In genomic region chr2:20097889-20098714, GRCh38 we compare ENCODE assay signal across 8 cellular contexts. TPM values are rescaled to one million over a fixed set of nuclear protein-coding genes. Genes with fewer than 3 reads are reported as not detected.
A peak's percentile ranks its signal among the peaks of the same experiment; 100 is the strongest.
DNase-seq lines count a peak whose midpoint lies in the region; ATAC-seq, FAIRE-seq and TF ChIP-seq lines count a peak whose summit lies in the region.

No MANE protein-coding gene starts in this region.

- peaks cover 19% of the 10 kb centered on the region for H3K9me3 ChIP-seq in HepG2 (ENCODE audit: low read length)

- FAIRE-seq in HepG2 (lab: Jason Lieb, UNC), result peak; percentile 91

- peak overlapping the region; percentile 60 for H3K4me2 ChIP-seq in HepG2 (ENCODE audit: low read depth, low read length)

- H3K27ac Mint-ChIP-seq in chondrocyte (ENCODE audit: unreplicated experiment), result no peak overlapping the region

- in situ Hi-C loops in HepG2 (cut with HindIII; ENCODE audit: extremely low pct_ligation_motif_present, low pct_unique_long_range_greater_than_20kb), result no loop called here

- intact Hi-C loops in HepG2 (cut with micrococcal nuclease; ENCODE audit: unreplicated experiment), result loop anchor here (1.0 kb wide), 2 partner anchors 83 to 142 kb away; no protein-coding TSS in a partner anchor

- TF ChIP-seq EP300 in HepG2 (IDR thresholded peaks at IDR 0.05; ENCODE audit: low read depth in 2 of 2, low read length in 2 of 2), result no peak
- TF ChIP-seq EP300 in HepG2 (CRISPR knock-in tag; IDR thresholded peaks at IDR 0.05; ENCODE audit: borderline replicate concordance), result no peak

- H3K4me3 Mint-ChIP-seq in chondrocyte (ENCODE audit: unreplicated experiment), result peak overlapping the region; percentile 10

- no peaks in the 10 kb centered on the region for H3K36me3 ChIP-seq in BJ (ENCODE audit: control insufficient read depth, insufficient read depth, low read length)
- no peaks in the 10 kb centered on the region for H3K36me3 ChIP-seq in HepG2 (replicated peaks in 1 of 2; ENCODE audit: control insufficient read depth in 1 of 2, insufficient read depth in 2 of 2, low read length in 2 of 2)

- no peak overlapping the region for H3K9ac ChIP-seq in HepG2 (ENCODE audit: insufficient read depth, low read depth, low read length)

- H3K79me2 ChIP-seq in HepG2 (ENCODE audit: insufficient read depth, low read length), result no peaks in the 10 kb centered on the region

- no TSS peak for BruUV-seq in HepG2 (replicated peaks; lab: Mats Ljungman, UMichigan)

- peaks cover 58% of the 10 kb centered on the region for H3K4me1 ChIP-seq in HepG2 (ENCODE audit: insufficient read depth, low read length)

- H3K4me3 ChIP-seq in BJ (ENCODE audit: low read depth, low read length) (no peak overlapping the region), HepG2 (replicated peaks in 1 of 3; ENCODE audit: insufficient read depth in 1 of 3, low read depth in 2 of 3, low read length in 3 of 3) (peak overlapping the region in 1 of 3 experiments; percentile 38; a peak in 2 of 6 replicates)

- H3K27ac ChIP-seq in HepG2 (ENCODE audit: extremely low read length, insufficient read depth, low read length), result no peak overlapping the region

- peaks cover 34% of the 10 kb centered on the region for H3K4me1 Mint-ChIP-seq in chondrocyte (ENCODE audit: low read depth)

- POLR2A ChIA-PET in BJ (lab: Charles Lee) (no interaction called here), HepG2 (lab: Yijun Ruan, JAX) (no interaction called here)

- peak; percentile 98 for TF ChIP-seq RAD21 in HepG2 (CRISPR knock-in tag; IDR thresholded peaks at IDR 0.05)

- no peaks in the 10 kb centered on the region for H4K20me1 ChIP-seq in HepG2 (ENCODE audit: insufficient read depth, low read length)

- ATAC-seq in GM19324 (IDR thresholded peaks at IDR 0.05; ENCODE audit: low FRiP score, unreplicated experiment), result peak; percentile 70
- ATAC-seq in HG03432 (IDR thresholded peaks at IDR 0.05; ENCODE audit: unreplicated experiment), result peak; percentile 97
- ATAC-seq in HepG2, result peak; percentile 63

- TF ChIP-seq CTCF in BJ (IDR thresholded peaks at IDR 0.05; ENCODE audit: insufficient read depth, low read depth, low read length) (peak; percentile 93), chondrocyte (IDR thresholded peaks at IDR 0.05) (peak; percentile 94), HepG2 (CRISPR knock-in tag; IDR thresholded peaks at IDR 0.05) (peak; percentile 98)

- DNase-seq in BJ (ENCODE audit: low read depth) (no peak), NCI-H510A (lab: John Stamatoyannopoulos, UW) (peak; percentile 75), chondrocyte (ENCODE audit: low spot score) (no peak), HepG2 (ENCODE audit: low spot score) (peak; percentile 82)
- DNase-seq in activated CD4-positive, alpha-beta T cell treated with anti-CD3 and anti-CD28 coated beads for 24 hours (ENCODE audit: low read depth in 2 of 2), result peak; percentile 56 to 65
- DNase-seq in stimulated activated CD4-positive, alpha-beta T cell treated with anti-CD3 and anti-CD28 coated beads, Interleukin-4, amount 100 ng/mL, for 48 hours (ENCODE audit: low read depth in 2 of 2), result peak; percentile 68 to 71

- CTCF ChIA-PET in BJ (lab: Yijun Ruan, JAX), result interaction anchor here (0.9 to 2.5 kb wide), 9 partner anchors 21 to 193 kb away, joined by 3 to 10 read pairs (median 6); no protein-coding TSS in a partner anchor
- CTCF ChIA-PET in HepG2 (lab: Yijun Ruan, JAX; ENCODE audit: low intra/inter-chr PET ratio, low total read pairs), result interaction anchor here (0.7 to 3.6 kb wide), 6 partner anchors 11 to 193 kb away, joined by 3 to 93 read pairs (median 4); partner anchors contain the start of gene WDR35

- H3K27me3 ChIP-seq in BJ (ENCODE audit: control insufficient read depth, insufficient read depth, low read length) (no peaks in the 10 kb centered on the region; the same call in 1 of the 2 replicates), HepG2 (ENCODE audit: control insufficient read depth in 1 of 2, insufficient read depth in 2 of 2, low read length in 2 of 2) (no peaks in the 10 kb centered on the region)

- peaks cover 22% of the 10 kb centered on the region for H3K9me3 Mint-ChIP-seq in chondrocyte (ENCODE audit: low read depth)

- H3K27me3 Mint-ChIP-seq in chondrocyte (ENCODE audit: low read depth), result no peaks in the 10 kb centered on the region

- TF ChIP-seq POLR2A in HepG2 (IDR thresholded peaks at IDR 0.05; ENCODE audit: insufficient read depth in 1 of 2, low read depth in 2 of 2, low read length in 2 of 2), result no peak

- 14% methylated on average over 21 of the region's 21 CpGs for WGBS in HepG2 (ENCODE audit: low lambda C conversion rate)

- H2AFZ ChIP-seq in HepG2 (ENCODE audit: low read length), result no peak overlapping the region

- H3K36me3 Mint-ChIP-seq in chondrocyte (ENCODE audit: low read depth), result no peaks in the 10 kb centered on the region

TF ChIP-seq in HepG2, 621 proteins besides CTCF, POLR2A, EP300 and RAD21 (continues in another document):
- 0 out of 2 replicates have a peak, but pooled peaks have one; percentile 26 for TF ChIP-seq ZFY (CRISPR knock-in tag; IDR thresholded peaks at IDR 0.05)
- peak; percentile 28; the same call in 1 of the 2 replicates for TF ChIP-seq POGK (CRISPR knock-in tag; conservative IDR thresholded peaks at IDR 0.05)
- TF ChIP-seq HOXD1 (CRISPR knock-in tag; IDR thresholded peaks at IDR 0.05), result no peak
- peak; percentile 73; the same call in 1 of the 2 replicates for TF ChIP-seq MXD4 (CRISPR knock-in tag; IDR thresholded peaks at IDR 0.05)
- no peak for TF ChIP-seq ZNF256 (CRISPR knock-in tag; conservative IDR thresholded peaks at IDR 0.05)
- TF ChIP-seq POLR2AphosphoS5 (IDR thresholded peaks at IDR 0.05; ENCODE audit: low read depth, low read length), result no peak
- no peak for TF ChIP-seq ZNF12 (CRISPR knock-in tag; IDR thresholded peaks at IDR 0.05)
- TF ChIP-seq ZFP36L2 (CRISPR knock-in tag; IDR thresholded peaks at IDR 0.05), result 0 out of 2 replicates have a peak, but pooled peaks have one; percentile 23
- no peak for TF ChIP-seq ZNF678 (CRISPR knock-in tag; IDR thresholded peaks at IDR 0.05)
- TF ChIP-seq ZNF274 (CRISPR knock-in tag; IDR thresholded peaks at IDR 0.05), result no peak; the same call in 1 of the 2 replicates
- TF ChIP-seq ARID3A (IDR thresholded peaks at IDR 0.05; ENCODE audit: low read depth, low read length), result peak; percentile 73; the same call in 1 of the 2 replicates
- TF ChIP-seq SKI (IDR thresholded peaks at IDR 0.05; ENCODE audit: partially characterized antibody), result no peak
- TF ChIP-seq KDM3A (CRISPR knock-in tag; IDR thresholded peaks at IDR 0.05; ENCODE audit: low read depth), result peak; percentile 85
- no peak for TF ChIP-seq AGO2 (optimal IDR thresholded peaks at IDR 0.05; ENCODE audit: low read depth, low read length)

RNA-seq across cellular contexts. Expression of gene LAPTM4A, which starts 46.7 kb away (rescaled TPM):
- 379 and 855 TPM in 2 replicates for polyA plus RNA-seq in BJ (2011; rRNA removed)
- polyA minus RNA-seq in BJ (2011; rRNA and poly(A)+ RNA removed), result 121 and 162 TPM in 2 replicates
- 361 to 405 TPM (median 404 TPM) in 3 replicates for total RNA-seq in chondrocyte
- 82.8 and 116 TPM in 2 replicates for total RNA-seq in HepG2 (2016; rRNA removed; fragmentation: Illumina TruSeq; extraction: Trizol)
- 18.7 and 21.2 TPM in 2 replicates for total RNA-seq in HepG2 (2016; cell fraction: cytosol; rRNA removed; fragmentation: Illumina TruSeq; extraction: Trizol; ENCODE audit: low read depth)
- total RNA-seq in HepG2 (2016; cell fraction: insoluble cytoplasmic fraction; rRNA removed; fragmentation: Illumina TruSeq; extraction: Trizol), result 83.7 and 119 TPM in 2 replicates
- 35.7 and 39.5 TPM in 2 replicates for total RNA-seq in HepG2 (2016; cell fraction: membrane; rRNA removed; fragmentation: Illumina TruSeq; extraction: Trizol)
- total RNA-seq in HepG2 (2016; cell fraction: nucleus; rRNA removed; fragmentation: Illumina TruSeq; extraction: Trizol), result 127 and 144 TPM in 2 replicates
- polyA plus RNA-seq in HepG2 (2011; rRNA removed), result 491 and 558 TPM in 2 replicates
- 344 and 527 TPM in 2 replicates for polyA plus RNA-seq in HepG2 (2011; cell fraction: cytosol; rRNA removed)
- polyA plus RNA-seq in HepG2 (2011; cell fraction: nucleus; rRNA removed), result 114 and 137 TPM in 2 replicates
- 288 and 349 TPM in 2 replicates for polyA plus RNA-seq in HepG2 (2012)
- polyA plus RNA-seq in HepG2 (2016; cell fraction: cytosol; fragmentation: Illumina TruSeq; extraction: Trizol; ENCODE audit: low read depth), result 46.6 and 49.9 TPM in 2 replicates
- 181 and 190 TPM in 2 replicates for polyA plus RNA-seq in HepG2 (2016; cell fraction: insoluble cytoplasmic fraction; fragmentation: Illumina TruSeq; extraction: Trizol; ENCODE audit: low read depth)
- 62.5 and 62.8 TPM in 2 replicates for polyA plus RNA-seq in HepG2 (2016; cell fraction: membrane; fragmentation: Illumina TruSeq; extraction: Trizol; ENCODE audit: low read depth)
- polyA plus RNA-seq in HepG2 (2016; cell fraction: nucleus; fragmentation: Illumina TruSeq; extraction: Trizol; ENCODE audit: insufficient read depth, low read depth), result 365 and 398 TPM in 2 replicates
- polyA minus RNA-seq in HepG2 (2011; rRNA and poly(A)+ RNA removed; ENCODE audit: low replicate concordance), result 123 and 176 TPM in 2 replicates
- 150 and 184 TPM in 2 replicates for polyA minus RNA-seq in HepG2 (2011; cell fraction: cytosol; rRNA and poly(A)+ RNA removed)
- 93.0 and 135 TPM in 2 replicates for polyA minus RNA-seq in HepG2 (2011; cell fraction: nucleus; rRNA and poly(A)+ RNA removed)

Comparison
In these comparisons a context has a peak if more than half of its experiments do, and no peak if none do; other contexts are left out.
1. DNase-seq: peak in NCI-H510A (single experiment), activated CD4-positive, alpha-beta T cell treated with anti-CD3 and anti-CD28 coated beads for 24 hours (2 of 2), HepG2 (single experiment) and stimulated activated CD4-positive, alpha-beta T cell treated with anti-CD3 and anti-CD28 coated beads, Interleukin-4, amount 100 ng/mL, for 48 hours (2 of 2); none in BJ (single experiment) and chondrocyte (single experiment).
2. Peak in every context shown above with its lines, with median percentiles within 50 percentile points of each other: CTCF ChIP-seq and ATAC-seq.